Comparison of ENCODE assay signal across 10 cellular contexts in genomic region chr20:44070139-44070900, GRCh38.
DNase-seq lines count a peak whose midpoint lies in the region; ATAC-seq and TF ChIP-seq lines count a peak whose summit lies in the region.
"Had no signal": no experiment of that assay in that cellular context is flagged by ENCODE, and none has a peak within 500 bp of the region (broad histone marks: within the 10 kb centered on the region; RNA-seq: fewer than 3 reads in every experiment).

No MANE protein-coding gene starts in this region.

- peaks cover 4% of the 10 kb centered on the region for H3K27me3 Mint-ChIP-seq in activated T-cell treated with anti-CD3 and anti-CD28 coated beads, Interleukin-2, amount 50 U/mL, for 4 hours (ENCODE audit: low read depth)
- peaks cover 15% of the 10 kb centered on the region for H3K27me3 Mint-ChIP-seq in nephron progenitor cell (ENCODE audit: low read depth, poor library complexity)
- H3K27me3 Mint-ChIP-seq: brain had no signal

- no peaks in the 10 kb centered on the region for H3K9me2 ChIP-seq in Loucy (replicated peaks; ENCODE audit: low read depth, low read length)

- no peaks in the 10 kb centered on the region for H3K36me3 ChIP-seq in Loucy (ENCODE audit: insufficient read depth, low read length)
- H3K36me3 ChIP-seq: BE2C had no signal

- H3K4me3 ChIP-seq in Loucy (ENCODE audit: low read length, poor library complexity, severe bottlenecking): peak overlapping the region; percentile 70

- TF ChIP-seq CTCF in Loucy (conservative IDR thresholded peaks at IDR 0.05; ENCODE audit: low read length) (no peak), nephron progenitor cell (IDR thresholded peaks at IDR 0.05) (no peak)

- DNase-seq in Ammon's horn (ENCODE audit: low spot score): peak; percentile 61
- peak; percentile 26 for DNase-seq in activated T-cell treated with anti-CD3 and anti-CD28 coated beads, Interleukin-2, amount 50 U/mL, for 4 hours
- peak; percentile 44 for DNase-seq in medulla oblongata (ENCODE audit: extremely low spot score)
- DNase-seq in NCI-H1694 treated with DMSO at 0.1 percent for 48 hours (lab: John Stamatoyannopoulos, UW): no peak
- no peak for DNase-seq in SHP77 treated with DMSO at 0.1 percent for 48 hours (lab: John Stamatoyannopoulos, UW)
- no peak for DNase-seq in HT-29 (ENCODE audit: low spot score)
- DNase-seq in nephron progenitor cell: no peak
- DNase-seq: BE2C had no signal

- no peaks in the 10 kb centered on the region for H3K9me3 Mint-ChIP-seq in activated T-cell treated with anti-CD3 and anti-CD28 coated beads, Interleukin-2, amount 50 U/mL, for 4 hours
- no peaks in the 10 kb centered on the region for H3K9me3 Mint-ChIP-seq in nephron progenitor cell

- no peaks in the 10 kb centered on the region for H3K27me3 ChIP-seq in Loucy (ENCODE audit: insufficient read depth, low read length, poor library complexity, severe bottlenecking)
- H3K27me3 ChIP-seq: BE2C had no signal

- peaks cover 16% of the 10 kb centered on the region for H3F3A ChIP-seq in Loucy (ENCODE audit: low read depth)

- no peaks in the 10 kb centered on the region for H3K79me2 ChIP-seq in Loucy (ENCODE audit: insufficient read depth, low read length)

- ATAC-seq in activated T-cell treated with anti-CD3 and anti-CD28 coated beads, Interleukin-2, amount 50 U/mL, for 4 hours: peak; percentile 15 to 37

- peak overlapping the region; percentile 80 for H3K4me3 Mint-ChIP-seq in activated T-cell treated with anti-CD3 and anti-CD28 coated beads, Interleukin-2, amount 50 U/mL, for 4 hours
- no peak overlapping the region for H3K4me3 Mint-ChIP-seq in nephron progenitor cell
- H3K4me3 Mint-ChIP-seq: brain had no signal

- H2AFZ ChIP-seq in Loucy (ENCODE audit: low read length): no peak overlapping the region

- peaks cover 72% of the 10 kb centered on the region for H3K4me1 ChIP-seq in Loucy (ENCODE audit: insufficient read depth, low read length, poor library complexity, severe bottlenecking)

- H4K20me1 ChIP-seq in Loucy (ENCODE audit: insufficient read depth, low read length, poor library complexity, severe bottlenecking): no peaks in the 10 kb centered on the region

- H3K4me1 Mint-ChIP-seq in activated T-cell treated with anti-CD3 and anti-CD28 coated beads, Interleukin-2, amount 50 U/mL, for 4 hours (ENCODE audit: low read depth): peaks cover 74% of the 10 kb centered on the region
- peaks cover 6% of the 10 kb centered on the region for H3K4me1 Mint-ChIP-seq in nephron progenitor cell

- no peaks in the 10 kb centered on the region for H3K36me3 Mint-ChIP-seq in activated T-cell treated with anti-CD3 and anti-CD28 coated beads, Interleukin-2, amount 50 U/mL, for 4 hours (ENCODE audit: insufficient read depth)
- H3K36me3 Mint-ChIP-seq in nephron progenitor cell (ENCODE audit: low read depth): no peaks in the 10 kb centered on the region
- H3K36me3 Mint-ChIP-seq: brain had no signal

- H3K9me3 ChIP-seq in Loucy (ENCODE audit: insufficient read depth, low read depth, low read length): no peaks in the 10 kb centered on the region
- H3K9me3 ChIP-seq: BE2C had no signal

- no peak overlapping the region for H3K27ac Mint-ChIP-seq in nephron progenitor cell
- H3K27ac Mint-ChIP-seq: brain had no signal

- peak overlapping the region; percentile 97 for H3K4me2 ChIP-seq in Loucy (ENCODE audit: low read depth, low read length, poor library complexity, severe bottlenecking)

- H3K9ac ChIP-seq in Loucy (ENCODE audit: low read depth, low read length, poor library complexity, severe bottlenecking): peak overlapping the region; percentile 87

Comparison
In these comparisons a context has a peak if more than half of its experiments do, and no peak if none do; other contexts are left out.
1. DNase-seq: peak in Ammon's horn (single experiment), activated T-cell treated with anti-CD3 and anti-CD28 coated beads, Interleukin-2, amount 50 U/mL, for 4 hours (single experiment) and medulla oblongata (single experiment); none in NCI-H1694 treated with DMSO at 0.1 percent for 48 hours (single experiment), SHP77 treated with DMSO at 0.1 percent for 48 hours (single experiment), HT-29 (single experiment) and nephron progenitor cell (single experiment).